ENCODE assay signal across 21 cellular contexts in genomic region chr5:10858307-10858706, GRCh38.
A peak's percentile ranks its signal among the peaks of the same experiment; 100 is the strongest.
DNase-seq lines count a peak whose midpoint lies in the region; ATAC-seq, FAIRE-seq and TF ChIP-seq lines count a peak whose summit lies in the region.
"Had no signal": no experiment of that assay in that cellular context is flagged by ENCODE, and none has a peak within 500 bp of the region (broad histone marks: within the 10 kb centered on the region; RNA-seq: fewer than 3 reads in every experiment).

No MANE protein-coding gene starts in this region.

- H3K18ac ChIP-seq in IMR-90 (ENCODE audit: low read depth, low read length): no peak overlapping the region
- H3K18ac ChIP-seq in mesenchymal stem cell (ENCODE audit: low read depth in 1 of 2, low read length in 2 of 2): no peak overlapping the region

- no peak overlapping the region for H2BK15ac ChIP-seq in IMR-90 (ENCODE audit: low read depth, low read length)
- H2BK15ac ChIP-seq in mesenchymal stem cell (ENCODE audit: low read depth, poor library complexity, severe bottlenecking): no peak overlapping the region

- TF ChIP-seq CTCF in IMR-90 (conservative IDR thresholded peaks at IDR 0.05; ENCODE audit: low read depth, low read length) (no peak), GM12878 (IDR thresholded peaks at IDR 0.05 in 2 of 3, conservative IDR thresholded peaks at IDR 0.05 in 1 of 3; ENCODE audit: control insufficient read depth in 2 of 3, extremely low read depth in 1 of 3, insufficient read depth in 1 of 3, low read depth in 3 of 3, low read length in 3 of 3) (no peak), body of pancreas (IDR thresholded peaks at IDR 0.05) (no peak)

- H3K9ac ChIP-seq in IMR-90 (ENCODE audit: low read depth, low read length) (no peak overlapping the region), GM12878 (ENCODE audit: control insufficient read depth, insufficient read depth, low read length) (no peak overlapping the region), mesenchymal stem cell (ENCODE audit: low read length) (no peak overlapping the region)

- H3K36me3 ChIP-seq in IMR-90 (ENCODE audit: control insufficient read depth, insufficient read depth, low read length) (no peaks in the 10 kb centered on the region), GM12878 (ENCODE audit: control insufficient read depth in 2 of 2, insufficient read depth in 2 of 2, low read length in 1 of 2) (no peaks in the 10 kb centered on the region), mesenchymal stem cell (ENCODE audit: control insufficient read depth in 1 of 2, insufficient read depth in 2 of 2, low read depth in 1 of 2, low read length in 2 of 2) (no peaks in the 10 kb centered on the region), body of pancreas (replicated peaks in 1 of 2; ENCODE audit: insufficient read depth in 1 of 2, low read depth in 2 of 2) (no peaks in the 10 kb centered on the region)
- H3K36me3 ChIP-seq: BE2C had no signal

- H4K91ac ChIP-seq in IMR-90 (ENCODE audit: insufficient read depth, low read depth, low read length) (no peak overlapping the region), mesenchymal stem cell (ENCODE audit: low read length) (no peak overlapping the region)

- intact Hi-C loops in IMR-90 (cut with micrococcal nuclease): no loop called here
- intact Hi-C loops in GM12878 (cut with micrococcal nuclease; ENCODE audit: unreplicated experiment): loop anchor here (5.0 kb wide), 1 partner anchor 161 kb away; no protein-coding TSS in a partner anchor
- intact Hi-C loops in body of pancreas (cut with DNase I): no loop called here

- no peaks in the 10 kb centered on the region for H3K79me2 ChIP-seq in GM12878 (ENCODE audit: control insufficient read depth, insufficient read depth, low read length)

- no CpG with 5 or more reads among the region's 5 CpGs for WGBS in IMR-90 (ENCODE audit: extremely low coverage in 2 of 2, insufficient read length in 1 of 2), 2 experiments
- WGBS in GM12878 (ENCODE audit: insufficient coverage, insufficient replicate concordance, low lambda C conversion rate, missing lambda C conversion rate): 0% methylated on average over 5 of the region's 5 CpGs
- WGBS in mesenchymal stem cell: 94% methylated on average over 3 of the region's 5 CpGs
- 49 to 64% methylated on average over 5 of the region's 5 CpGs for WGBS in body of pancreas, 2 donors

- POLR2A ChIA-PET in IMR-90 (lab: Charles Lee; ENCODE audit: unreplicated experiment): no interaction called here
- POLR2A ChIA-PET in GM12878 (lab: Charles Lee): no interaction called here

- H3K27me3 ChIP-seq in IMR-90 (ENCODE audit: control insufficient read depth, insufficient read depth, low read length) (no peaks in the 10 kb centered on the region), GM12878 (replicated peaks in 1 of 2; ENCODE audit: control insufficient read depth in 2 of 2, insufficient read depth in 2 of 2, low read length in 1 of 2) (peaks cover 4 to 6% of the 10 kb centered on the region in 2 experiments; a peak in 3 of 4 replicates), mesenchymal stem cell (ENCODE audit: control insufficient read depth in 1 of 2, insufficient read depth in 1 of 2, low read length in 2 of 2) (peaks cover 0 to 27% of the 10 kb centered on the region in 2 experiments), body of pancreas (no peaks in the 10 kb centered on the region)

- H4K8ac ChIP-seq in IMR-90 (ENCODE audit: low read depth in 2 of 2, low read length in 2 of 2) (no peak overlapping the region), mesenchymal stem cell (ENCODE audit: low read length) (no peak overlapping the region)

- H2BK5ac ChIP-seq in IMR-90 (ENCODE audit: low read depth, low read length, poor library complexity, severe bottlenecking): no peak overlapping the region
- no peak overlapping the region for H2BK5ac ChIP-seq in mesenchymal stem cell (ENCODE audit: low read depth, low read length, poor library complexity, severe bottlenecking)

- BruUV-seq in IMR-90 (replicated peaks; lab: Mats Ljungman, UMichigan): no TSS peak
- no TSS peak for BruUV-seq in GM12878 (replicated peaks; lab: Mats Ljungman, UMichigan)

- H4K20me1 ChIP-seq in IMR-90 (ENCODE audit: insufficient read depth, low read length) (no peaks in the 10 kb centered on the region), GM12878 (ENCODE audit: control insufficient read depth, insufficient read depth) (no peaks in the 10 kb centered on the region)

- DNase-seq in IMR-90: no peak
- DNase-seq in GM12878 (ENCODE audit: low read depth, low spot score): no peak
- DNase-seq in mesenchymal stem cell: no peak
- DNase-seq in urothelium cell line (ENCODE audit: low spot score): no peak
- no peak for DNase-seq in H54 (ENCODE audit: insufficient read length, low spot score)
- DNase-seq in ACHN: no peak
- DNase-seq in body of pancreas: no peak
- DNase-seq: BE2C; C1 segment of cervical spinal cord; CD4-positive, CD25-positive, alpha-beta regulatory T cell; CD8-positive, alpha-beta memory T cell; COR-L47; DMS 273 treated with DMSO at 0.1 percent for 48 hours; DMS53; DND-41; EL; HCEC 1CT; KG1 had no signal

- FAIRE-seq in GM12878 (lab: Jason Lieb, UNC) (no peak), urothelium cell line (lab: Jason Lieb, UNC) (peak; percentile 5), H54 (lab: Jason Lieb, UNC) (no peak)
- FAIRE-seq: GM12892, GM18507, HTR-8/SVneo had no signal

- no peak overlapping the region for H2BK20ac ChIP-seq in IMR-90 (ENCODE audit: low read depth, low read length)

- H2AK5ac ChIP-seq in IMR-90 (ENCODE audit: low read depth, low read length) (peak overlapping the region; percentile 75; the same call in 1 of the 2 replicates), mesenchymal stem cell (ENCODE audit: low read length, severe bottlenecking) (peak overlapping the region; percentile 10)

- H3K23ac ChIP-seq in IMR-90 (ENCODE audit: low read depth, low read length): no peak overlapping the region
- H3K23ac ChIP-seq in mesenchymal stem cell (ENCODE audit: low read length in 2 of 2): no peak overlapping the region

- H4K5ac ChIP-seq in IMR-90 (ENCODE audit: low read depth, low read length): no peak overlapping the region

- no peak overlapping the region for H2BK12ac ChIP-seq in mesenchymal stem cell (ENCODE audit: low read length in 2 of 2)

- H3K9me1 ChIP-seq in IMR-90 (ENCODE audit: insufficient read depth, low read length): peaks cover 26% of the 10 kb centered on the region

- H2AFZ ChIP-seq in IMR-90 (replicated peaks; ENCODE audit: low read length, poor library complexity) (no peak overlapping the region), GM12878 (ENCODE audit: control insufficient read depth, low read depth, low read length) (no peak overlapping the region), mesenchymal stem cell (ENCODE audit: low read depth, low read length) (no peak overlapping the region)

- in situ Hi-C loops in IMR-90 (cut with MboI; ENCODE audit: low sequenced_read_pairs) (loop anchor here (10.0 kb wide), 1 partner anchor 404 kb away; no protein-coding TSS in a partner anchor), GM12878 (cut with MboI) (no loop called here), ACHN (cut with HindIII; ENCODE audit: low pct_ligation_motif_present, low pct_unique_long_range_greater_than_20kb, low sequenced_read_pairs) (no loop called here)

- no peaks in the 10 kb centered on the region for H3K79me1 ChIP-seq in IMR-90 (ENCODE audit: low read depth in 1 of 2, low read length in 2 of 2)
- H3K79me1 ChIP-seq in mesenchymal stem cell (replicated peaks; ENCODE audit: low read length, poor library complexity, severe bottlenecking): no peaks in the 10 kb centered on the region

- RAD21 ChIA-PET in GM12878 (lab: Charles Lee; ENCODE audit: unreplicated experiment): no interaction called here

- no peak overlapping the region for H3K4me2 ChIP-seq in IMR-90 (ENCODE audit: low read depth, low read length)
- H3K4me2 ChIP-seq in GM12878 (ENCODE audit: control insufficient read depth, insufficient read depth): no peak overlapping the region
- H3K4me2 ChIP-seq in mesenchymal stem cell (ENCODE audit: low read length, poor library complexity, severe bottlenecking): no peak overlapping the region

- no peak for TF ChIP-seq EP300 in GM12878 (IDR thresholded peaks at IDR 0.05; ENCODE audit: borderline replicate concordance in 1 of 2, control insufficient read depth in 1 of 2, low read depth in 2 of 2, low read length in 2 of 2)

- H2BK120ac ChIP-seq in IMR-90 (ENCODE audit: low read depth, low read length) (peak overlapping the region; percentile 90; the same call in 1 of the 2 replicates), mesenchymal stem cell (ENCODE audit: low read depth, low read length) (no peak overlapping the region)

- H3K4me1 ChIP-seq in IMR-90 (ENCODE audit: control insufficient read depth, insufficient read depth, low read length): peaks cover 18% of the 10 kb centered on the region
- no peaks in the 10 kb centered on the region for H3K4me1 ChIP-seq in GM12878 (ENCODE audit: control insufficient read depth, insufficient read depth, low read length)
- peaks cover 24% of the 10 kb centered on the region for H3K4me1 ChIP-seq in mesenchymal stem cell (ENCODE audit: control insufficient read depth, insufficient read depth, low read depth, low read length)
- H3K4me1 ChIP-seq in body of pancreas: no peaks in the 10 kb centered on the region
- H3K4me1 ChIP-seq: BE2C had no signal

- SMC1A ChIA-PET in GM12878 (lab: Charles Lee; ENCODE audit: uncharacterized antibody, unreplicated experiment): no interaction called here

- no peak overlapping the region for H2AK9ac ChIP-seq in IMR-90 (replicated peaks; ENCODE audit: low read depth, low read length, poor library complexity)

- TF ChIP-seq RAD21 in IMR-90 (IDR thresholded peaks at IDR 0.05; ENCODE audit: low read length) (no peak), GM12878 (IDR thresholded peaks at IDR 0.05; ENCODE audit: insufficient read depth, low read depth, low read length) (no peak)

- no peaks in the 10 kb centered on the region; the same call in 1 of the 2 replicates for H3K9me3 ChIP-seq in IMR-90 (ENCODE audit: control insufficient read depth, insufficient read depth, low read length)
- no peaks in the 10 kb centered on the region for H3K9me3 ChIP-seq in GM12878 (replicated peaks; ENCODE audit: control insufficient read depth, insufficient read depth, low read length)
- H3K9me3 ChIP-seq in mesenchymal stem cell (ENCODE audit: control insufficient read depth, low read length): no peaks in the 10 kb centered on the region
- H3K9me3 ChIP-seq in body of pancreas: no peaks in the 10 kb centered on the region
- H3K9me3 ChIP-seq: BE2C had no signal

- dilution Hi-C loops in IMR-90 (cut with HindIII; ENCODE audit: low sequenced_read_pairs, unreplicated experiment): no loop called here

- no peak overlapping the region for H3K4me3 ChIP-seq in IMR-90 (ENCODE audit: insufficient read depth, low read depth, low read length)
- no peak overlapping the region for H3K4me3 ChIP-seq in GM12878
- H3K4me3 ChIP-seq in mesenchymal stem cell (ENCODE audit: insufficient read depth in 1 of 2, low read depth in 1 of 2, low read length in 2 of 2): no peak overlapping the region
- no peak overlapping the region for H3K4me3 ChIP-seq in body of pancreas

- CTCF ChIA-PET in IMR-90 (lab: Yijun Ruan, JAX) (no interaction called here), GM12878 (lab: Yijun Ruan, JAX) (interaction anchor here (1.0 kb wide), 1 partner anchor 183 kb away, joined by 3 read pairs; no protein-coding TSS in a partner anchor)

- H3K14ac ChIP-seq in IMR-90 (replicated peaks; ENCODE audit: low read depth, low read length): no peak overlapping the region
- no peak overlapping the region for H3K14ac ChIP-seq in mesenchymal stem cell (ENCODE audit: low read length in 2 of 2)

- no peak for ATAC-seq in IMR-90 (ENCODE audit: low read depth)
- ATAC-seq in GM12878: no peak
- ATAC-seq in body of pancreas: no peak

- H3K4ac ChIP-seq in IMR-90 (ENCODE audit: low read depth, low read length) (peak overlapping the region; percentile 92), mesenchymal stem cell (ENCODE audit: low read depth in 1 of 2, low read length in 2 of 2) (no peak overlapping the region)

- H3K27ac ChIP-seq in IMR-90 (ENCODE audit: insufficient read depth, low read length) (no peak overlapping the region), GM12878 (ENCODE audit: control insufficient read depth, insufficient read depth) (no peak overlapping the region), mesenchymal stem cell (ENCODE audit: low read length, poor library complexity, severe bottlenecking) (no peak overlapping the region), body of pancreas (no peak overlapping the region)

- H3K56ac ChIP-seq in IMR-90 (ENCODE audit: extremely low read depth, insufficient read depth, low read length): no peak overlapping the region

- TF ChIP-seq POLR2A in IMR-90 (IDR thresholded peaks at IDR 0.05; ENCODE audit: low read depth, low read length) (no peak), GM12878 (IDR thresholded peaks at IDR 0.05; ENCODE audit: low read depth, low read length) (no peak), H54 (IDR thresholded peaks at IDR 0.05; ENCODE audit: low read depth, low read length) (no peak), body of pancreas (IDR thresholded peaks at IDR 0.05) (no peak)
